In the genomic region with DNA sequence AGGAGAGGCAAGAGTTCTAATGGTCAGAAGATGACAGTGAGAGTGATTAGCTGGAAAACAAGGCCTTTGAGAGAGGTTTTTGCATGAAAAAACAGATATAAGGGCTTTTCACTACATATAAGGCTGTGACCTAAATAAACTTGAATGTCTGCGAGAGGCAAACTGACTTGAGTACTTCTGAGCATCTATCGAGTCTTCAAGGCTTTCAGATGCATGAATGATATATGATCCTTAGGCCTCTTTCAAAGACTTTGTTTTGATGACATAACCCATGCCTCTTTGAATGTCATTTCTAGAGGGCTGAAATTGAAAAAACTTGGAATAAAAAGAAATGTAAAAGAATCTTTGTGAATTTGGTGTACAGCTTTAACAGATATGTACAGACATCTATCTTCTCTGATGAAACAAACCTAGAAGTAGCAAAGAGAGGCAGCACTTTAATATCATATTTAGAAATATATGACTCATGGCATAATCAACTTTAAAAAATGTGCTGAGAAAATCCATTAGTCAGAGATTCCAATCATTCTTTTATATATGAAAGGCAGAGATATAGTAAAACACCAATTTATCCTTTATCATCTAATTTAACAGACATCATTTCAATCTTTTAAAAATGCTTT, we compare ENCODE assay signal across 15 cellular contexts.
DNase-seq lines count a peak whose midpoint lies in the region; ATAC-seq and TF ChIP-seq lines count a peak whose summit lies in the region.
"Had no signal": no experiment of that assay in that cellular context is flagged by ENCODE, and none has a peak within 500 bp of the region (broad histone marks: within the 10 kb centered on the region; RNA-seq: fewer than 3 reads in every experiment).

No MANE protein-coding gene starts in this region.

- H4K20me1 ChIP-seq in PC-9 (ENCODE audit: insufficient read depth): no peaks in the 10 kb centered on the region
- no peaks in the 10 kb centered on the region for H4K20me1 ChIP-seq in osteoblast (ENCODE audit: insufficient read depth, low read length)

- no peaks in the 10 kb centered on the region; the same call in none of the 2 replicates for H3K9me2 ChIP-seq in PC-9 (ENCODE audit: insufficient read depth)

- no peaks in the 10 kb centered on the region for H3K36me3 ChIP-seq in PC-9 (ENCODE audit: low read depth)
- no peaks in the 10 kb centered on the region for H3K36me3 ChIP-seq in osteoblast (ENCODE audit: insufficient read depth, low read length)

- peaks cover 47% of the 10 kb centered on the region for H3K79me2 ChIP-seq in PC-9 (ENCODE audit: low read depth)
- peaks cover 9% of the 10 kb centered on the region for H3K79me2 ChIP-seq in osteoblast (ENCODE audit: insufficient read depth, low read length)

- CTCF ChIA-PET in PC-9 (lab: Charles Lee): interaction anchor here (0.7 kb wide), 1 partner anchor 14 kb away, joined by 3 read pairs; no protein-coding TSS in a partner anchor

- no peak overlapping the region for H3K4me3 Mint-ChIP-seq in stimulated activated memory B cell treated with anti-CD40 and anti-IgM and Interleukin-4, amounts not matched to agents 10 μg/mL and 1 μg/mL and 100 μg/mL, for 72 hours
- H3K4me3 Mint-ChIP-seq: activated CD4-positive, alpha-beta memory T cell treated with anti-CD3 and anti-CD28 coated beads, Interleukin-2, amount 10 ng/mL, durations not matched to agents 7 days and 5 days; central memory CD8-positive, alpha-beta T cell had no signal

- H3K4me3 ChIP-seq in PC-9 (no peak overlapping the region), osteoblast (ENCODE audit: insufficient read depth, low read length) (no peak overlapping the region)

- no peak for ATAC-seq in stimulated activated memory B cell treated with anti-CD40 and anti-IgM and Interleukin-4, amounts not matched to agents 10 μg/mL and 1 μg/mL and 100 μg/mL, for 72 hours
- no peak for ATAC-seq in HG03159 (IDR thresholded peaks at IDR 0.05; ENCODE audit: unreplicated experiment)

- no peaks in the 10 kb centered on the region for H3K9me3 Mint-ChIP-seq in stimulated activated memory B cell treated with anti-CD40 and anti-IgM and Interleukin-4, amounts not matched to agents 10 μg/mL and 1 μg/mL and 100 μg/mL, for 72 hours
- H3K9me3 Mint-ChIP-seq: activated CD4-positive, alpha-beta memory T cell treated with anti-CD3 and anti-CD28 coated beads, Interleukin-2, amount 10 ng/mL, durations not matched to agents 7 days and 5 days; central memory CD8-positive, alpha-beta T cell had no signal

- H3K4me1 Mint-ChIP-seq in stimulated activated memory B cell treated with anti-CD40 and anti-IgM and Interleukin-4, amounts not matched to agents 10 μg/mL and 1 μg/mL and 100 μg/mL, for 72 hours: no peaks in the 10 kb centered on the region
- H3K4me1 Mint-ChIP-seq: activated CD4-positive, alpha-beta memory T cell treated with anti-CD3 and anti-CD28 coated beads, Interleukin-2, amount 10 ng/mL, durations not matched to agents 7 days and 5 days; central memory CD8-positive, alpha-beta T cell had no signal

- DNase-seq in ELR (ENCODE audit: low read depth): peak; percentile 88
- DNase-seq in PC-9: peak in 1 of 2 experiments; percentile 74
- peak; percentile 33 for DNase-seq in dermis blood vessel endothelial cell
- DNase-seq in osteoblast (ENCODE audit: insufficient read length, low spot score, missing footprints): no peak
- DNase-seq in NCI-H1092 treated with DMSO at 0.1 percent for 48 hours (lab: John Stamatoyannopoulos, UW): no peak
- DNase-seq in activated CD4-positive, CD25-positive, alpha-beta regulatory T cell treated with anti-CD3 and anti-CD28 coated beads, Interleukin-2, amount 50 U/mL, for 72 hours: no peak
- DNase-seq: activated CD4-positive, alpha-beta memory T cell treated with anti-CD3 and anti-CD28 coated beads, Interleukin-2, amount 10 ng/mL, durations not matched to agents 7 days and 5 days; Kasumi-1; NCI-H2171 treated with DMSO at 0.1 percent for 48 hours; RPMI8226; stimulated activated CD4-positive, alpha-beta T cell treated with anti-CD3 and anti-CD28 coated beads, Interleukin-2, amount 100 ng/mL, for 24 hours; stimulated activated naive CD4-positive, alpha-beta T cell had no signal

- TF ChIP-seq CTCF in PC-9 (conservative IDR thresholded peaks at IDR 0.05) (no peak), osteoblast (IDR thresholded peaks at IDR 0.05; ENCODE audit: extremely low read depth, low read depth, low read length) (no peak)

- H3K27ac ChIP-seq in PC-9: peak overlapping the region; percentile 72
- H3K27ac ChIP-seq in osteoblast (ENCODE audit: low read depth, low read length): peak overlapping the region; percentile 69

- peaks cover 22% of the 10 kb centered on the region for H3F3A ChIP-seq in PC-9 (ENCODE audit: insufficient read depth, low read depth)

- no peaks in the 10 kb centered on the region for H3K36me3 Mint-ChIP-seq in stimulated activated memory B cell treated with anti-CD40 and anti-IgM and Interleukin-4, amounts not matched to agents 10 μg/mL and 1 μg/mL and 100 μg/mL, for 72 hours

- POLR2A ChIA-PET in PC-9 (lab: Charles Lee; ENCODE audit: unreplicated experiment): no interaction called here

- peak overlapping the region; percentile 43; the same call in 1 of the 2 replicates for H3K4me2 ChIP-seq in PC-9
- peak overlapping the region; percentile 25 for H3K4me2 ChIP-seq in osteoblast (ENCODE audit: insufficient read depth, low read length)

- peaks cover 7% of the 10 kb centered on the region for H3K27me3 Mint-ChIP-seq in stimulated activated memory B cell treated with anti-CD40 and anti-IgM and Interleukin-4, amounts not matched to agents 10 μg/mL and 1 μg/mL and 100 μg/mL, for 72 hours

- H2AFZ ChIP-seq in PC-9 (no peak overlapping the region), osteoblast (ENCODE audit: low read length) (no peak overlapping the region)

- BruUV-seq in PC-9 (replicated peaks; lab: Mats Ljungman, UMichigan): no TSS peak

- H3K27ac Mint-ChIP-seq in stimulated activated memory B cell treated with anti-CD40 and anti-IgM and Interleukin-4, amounts not matched to agents 10 μg/mL and 1 μg/mL and 100 μg/mL, for 72 hours: no peak overlapping the region
- H3K27ac Mint-ChIP-seq: activated CD4-positive, alpha-beta memory T cell treated with anti-CD3 and anti-CD28 coated beads, Interleukin-2, amount 10 ng/mL, durations not matched to agents 7 days and 5 days had no signal

- intact Hi-C loops in PC-9 (cut with micrococcal nuclease; ENCODE audit: unreplicated experiment): no loop called here

- H3K27me3 ChIP-seq in PC-9 (ENCODE audit: insufficient read depth, low read depth) (no peaks in the 10 kb centered on the region), osteoblast (ENCODE audit: insufficient read depth, low read length) (no peaks in the 10 kb centered on the region)

- H3K9me3 ChIP-seq in PC-9 (ENCODE audit: insufficient read depth, low read depth) (no peaks in the 10 kb centered on the region; the same call in 1 of the 2 replicates), osteoblast (ENCODE audit: low read depth, low read length) (no peaks in the 10 kb centered on the region)

- H3K4me1 ChIP-seq in PC-9 (replicated peaks; ENCODE audit: insufficient read depth) (peaks cover 44% of the 10 kb centered on the region), osteoblast (ENCODE audit: insufficient read depth, low read length) (peaks cover 73% of the 10 kb centered on the region)

Comparison
In these comparisons a context has a peak if more than half of its experiments do, and no peak if none do; other contexts are left out.
1. DNase-seq: peak in ELR (single experiment) and dermis blood vessel endothelial cell (single experiment); none in osteoblast (single experiment), NCI-H1092 treated with DMSO at 0.1 percent for 48 hours (single experiment) and activated CD4-positive, CD25-positive, alpha-beta regulatory T cell treated with anti-CD3 and anti-CD28 coated beads, Interleukin-2, amount 50 U/mL, for 72 hours (single experiment).